In genomic region chr5:172744106-172745104, GRCh38 we compare ENCODE assay signal across 1 cellular context.
TF ChIP-seq lines count a peak whose summit lies in the region.

No MANE protein-coding gene starts in this region.

TF ChIP-seq in K562, 482 proteins besides CTCF, POLR2A, EP300 and RAD21 (continued from another document):
- TF ChIP-seq ATF6 (CRISPR knock-in tag; IDR thresholded peaks at IDR 0.05) = no peak
